Comparison of ENCODE assay signal across 8 cellular contexts in the genomic region with DNA sequence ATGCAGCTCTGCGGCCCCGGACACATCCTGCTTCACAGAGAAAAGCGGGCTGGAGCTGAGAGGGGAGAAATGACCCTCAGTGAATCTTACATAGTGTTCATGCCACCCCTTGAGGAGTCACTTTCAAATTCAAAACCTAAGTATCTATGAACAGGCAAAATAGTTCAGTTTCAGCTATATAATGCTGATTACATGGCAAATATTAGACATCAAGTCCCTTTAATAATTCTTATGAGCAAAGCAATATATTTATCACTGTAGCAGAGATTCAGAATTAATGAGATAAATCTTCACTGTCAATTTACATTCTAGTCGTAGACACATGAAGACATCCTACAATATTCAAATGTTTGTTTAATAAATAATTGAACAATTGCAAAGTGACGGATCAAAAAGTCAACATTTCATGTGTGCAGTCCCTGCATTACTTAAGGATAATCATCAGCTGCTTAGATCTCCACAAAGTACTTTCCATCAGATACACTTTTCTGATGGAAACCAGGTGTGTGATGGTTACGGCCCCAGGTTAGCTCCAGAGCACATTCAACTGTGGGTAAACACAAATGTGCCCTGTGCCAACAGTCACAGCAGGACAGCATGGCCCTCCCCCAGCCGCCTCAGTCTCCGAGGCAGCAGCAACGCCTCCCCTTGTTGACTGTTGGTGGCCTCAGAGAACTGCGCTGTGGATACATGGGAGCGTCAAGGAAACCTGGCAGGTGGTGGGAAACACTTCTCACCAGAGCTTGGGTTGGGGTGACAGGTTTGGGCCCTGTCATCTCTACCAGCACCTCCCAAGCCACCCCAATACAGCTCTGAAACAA. TPM values are rescaled to one million over a fixed set of nuclear protein-coding genes. Genes with fewer than 3 reads are reported as not detected.
DNase-seq lines count a peak whose midpoint lies in the region; ATAC-seq and TF ChIP-seq lines count a peak whose summit lies in the region.

No MANE protein-coding gene starts in this region.

- H3K27me3 Mint-ChIP-seq in activated CD8-positive, alpha-beta T cell treated with anti-CD3 and anti-CD28 coated beads for 36 hours: peaks cover 32% of the 10 kb centered on the region
- H3K27me3 Mint-ChIP-seq in activated CD8-positive, alpha-beta T cell treated with anti-CD3 and anti-CD28 coated beads, Interleukin-2, amount 10 ng/mL, durations not matched to agents 7 days and 5 days (ENCODE audit: low read depth): peaks cover 53% of the 10 kb centered on the region

- no peak for TF ChIP-seq CTCF in activated CD8-positive, alpha-beta T cell treated with anti-CD3 and anti-CD28 coated beads for 36 hours (IDR thresholded peaks at IDR 0.05)

- no peaks in the 10 kb centered on the region for H3K9me3 Mint-ChIP-seq in activated CD8-positive, alpha-beta T cell treated with anti-CD3 and anti-CD28 coated beads for 36 hours
- H3K9me3 Mint-ChIP-seq in activated CD8-positive, alpha-beta T cell treated with anti-CD3 and anti-CD28 coated beads, Interleukin-2, amount 10 ng/mL, durations not matched to agents 7 days and 5 days (ENCODE audit: insufficient read depth): no peaks in the 10 kb centered on the region

- H3K27ac ChIP-seq in subcutaneous abdominal adipose tissue (ENCODE audit: low read depth, low read length): no peak overlapping the region

- H3K36me3 ChIP-seq in subcutaneous abdominal adipose tissue (ENCODE audit: control insufficient read depth in 5 of 5, insufficient read depth in 5 of 5, low read length in 5 of 5): no peaks in the 10 kb centered on the region

- no peak for ATAC-seq in activated CD8-positive, alpha-beta T cell treated with anti-CD3 and anti-CD28 coated beads for 36 hours
- ATAC-seq in activated CD8-positive, alpha-beta T cell treated with anti-CD3 and anti-CD28 coated beads, Interleukin-2, amount 10 ng/mL, durations not matched to agents 7 days and 5 days: no peak
- ATAC-seq in GM21515 (IDR thresholded peaks at IDR 0.05; ENCODE audit: unreplicated experiment) (no peak), GM21529 (IDR thresholded peaks at IDR 0.05; ENCODE audit: unreplicated experiment) (no peak)

- H3K4me3 ChIP-seq in iPS-18c (ENCODE audit: insufficient read depth, low read depth, low read length) (0 out of 2 replicates have a peak overlapping the region, but pooled peaks have one; percentile 50), subcutaneous abdominal adipose tissue (ENCODE audit: low read depth in 1 of 5, low read length in 5 of 5) (peak overlapping the region in 4 of 5 donors; percentile 46 to 67 (median 56))

- H3K9ac ChIP-seq in subcutaneous abdominal adipose tissue (ENCODE audit: low read length in 5 of 5): no peak overlapping the region

- no peaks in the 10 kb centered on the region for H3K9me3 ChIP-seq in iPS-18c (ENCODE audit: control insufficient read depth, insufficient read depth, low read length)
- H3K9me3 ChIP-seq in subcutaneous abdominal adipose tissue (ENCODE audit: control insufficient read depth in 5 of 5, low read length in 5 of 5): no peaks in the 10 kb centered on the region

- no peak for DNase-seq in activated CD8-positive, alpha-beta T cell treated with anti-CD3 and anti-CD28 coated beads for 36 hours
- DNase-seq in activated CD8-positive, alpha-beta T cell treated with anti-CD3 and anti-CD28 coated beads, Interleukin-2, amount 10 ng/mL, durations not matched to agents 7 days and 5 days: no peak
- DNase-seq in NCI-H774 (lab: John Stamatoyannopoulos, UW) (peak; percentile 97), RKO (ENCODE audit: low spot score) (no peak)

- H3K36me3 Mint-ChIP-seq in activated CD8-positive, alpha-beta T cell treated with anti-CD3 and anti-CD28 coated beads for 36 hours (ENCODE audit: low read depth): no peaks in the 10 kb centered on the region
- H3K36me3 Mint-ChIP-seq in activated CD8-positive, alpha-beta T cell treated with anti-CD3 and anti-CD28 coated beads, Interleukin-2, amount 10 ng/mL, durations not matched to agents 7 days and 5 days (ENCODE audit: low read depth): no peaks in the 10 kb centered on the region

- peak overlapping the region; percentile 50 for H3K4me3 Mint-ChIP-seq in activated CD8-positive, alpha-beta T cell treated with anti-CD3 and anti-CD28 coated beads for 36 hours
- H3K4me3 Mint-ChIP-seq in activated CD8-positive, alpha-beta T cell treated with anti-CD3 and anti-CD28 coated beads, Interleukin-2, amount 10 ng/mL, durations not matched to agents 7 days and 5 days: no peak overlapping the region

- H3K27me3 ChIP-seq in subcutaneous abdominal adipose tissue (ENCODE audit: control insufficient read depth in 5 of 5, insufficient read depth in 4 of 5, low read length in 5 of 5): peaks cover 7 to 30% (median 22%) of the 10 kb centered on the region in 5 donors

- peaks cover 0 to 25% (median 21%) of the 10 kb centered on the region in 5 donors for H3K4me1 ChIP-seq in subcutaneous abdominal adipose tissue (ENCODE audit: control insufficient read depth in 5 of 5, insufficient read depth in 5 of 5, low read length in 5 of 5)

- CTCF ChIA-PET in activated CD8-positive, alpha-beta T cell treated with anti-CD3 and anti-CD28 coated beads for 36 hours (lab: Charles Lee): interaction anchor here (0.8 to 6.8 kb wide), 5 partner anchors 11 to 91 kb away, joined by 3 to 102 read pairs (median 5); no protein-coding TSS in a partner anchor
- CTCF ChIA-PET in activated CD8-positive, alpha-beta T cell treated with anti-CD3 and anti-CD28 coated beads, Interleukin-2, amount 10 ng/mL, durations not matched to agents 7 days and 5 days (lab: Charles Lee): interaction anchor here (1.5 to 3.6 kb wide), 3 partner anchors 12 to 92 kb away, joined by 3 to 21 read pairs (median 6); no protein-coding TSS in a partner anchor

- POLR2A ChIA-PET in activated CD8-positive, alpha-beta T cell treated with anti-CD3 and anti-CD28 coated beads for 36 hours (lab: Charles Lee): interaction anchor here (1.1 kb wide), 1 partner anchor 18 kb away, joined by 3 read pairs; no protein-coding TSS in a partner anchor
- POLR2A ChIA-PET in activated CD8-positive, alpha-beta T cell treated with anti-CD3 and anti-CD28 coated beads, Interleukin-2, amount 10 ng/mL, durations not matched to agents 7 days and 5 days (lab: Charles Lee): interaction anchor here (0.7 kb wide), 1 partner anchor 61 kb away, joined by 3 read pairs; no protein-coding TSS in a partner anchor

- H3K4me1 Mint-ChIP-seq in activated CD8-positive, alpha-beta T cell treated with anti-CD3 and anti-CD28 coated beads for 36 hours (ENCODE audit: low read depth): no peaks in the 10 kb centered on the region
- peaks cover 1% of the 10 kb centered on the region for H3K4me1 Mint-ChIP-seq in activated CD8-positive, alpha-beta T cell treated with anti-CD3 and anti-CD28 coated beads, Interleukin-2, amount 10 ng/mL, durations not matched to agents 7 days and 5 days (ENCODE audit: low read depth)

- H3K27ac Mint-ChIP-seq in activated CD8-positive, alpha-beta T cell treated with anti-CD3 and anti-CD28 coated beads for 36 hours: no peak overlapping the region
- no peak overlapping the region for H3K27ac Mint-ChIP-seq in activated CD8-positive, alpha-beta T cell treated with anti-CD3 and anti-CD28 coated beads, Interleukin-2, amount 10 ng/mL, durations not matched to agents 7 days and 5 days

- intact Hi-C loops in activated CD8-positive, alpha-beta T cell treated with anti-CD3 and anti-CD28 coated beads for 36 hours (cut with micrococcal nuclease): no loop called here

RNA-seq across cellular contexts. Expression of a gene that starts 0.8 kb away (rescaled TPM):
- total RNA-seq in activated CD8-positive, alpha-beta T cell treated with anti-CD3 and anti-CD28 coated beads for 36 hours: under 1 TPM; 0.23 to 0.27 TPM
- not detected for total RNA-seq in activated CD8-positive, alpha-beta T cell treated with anti-CD3 and anti-CD28 coated beads, Interleukin-2, amount 10 ng/mL, durations not matched to agents 7 days and 5 days

RNA-seq across cellular contexts. Expression of a gene that starts 33.4 kb away (rescaled TPM):
- 10 to 100 TPM; 39.0 to 42.6 TPM for total RNA-seq in activated CD8-positive, alpha-beta T cell treated with anti-CD3 and anti-CD28 coated beads for 36 hours
- total RNA-seq in activated CD8-positive, alpha-beta T cell treated with anti-CD3 and anti-CD28 coated beads, Interleukin-2, amount 10 ng/mL, durations not matched to agents 7 days and 5 days: 10 to 100 TPM; 27.7 to 30.5 TPM
